ENCODE assay signal across 9 cellular contexts in the genomic region with DNA sequence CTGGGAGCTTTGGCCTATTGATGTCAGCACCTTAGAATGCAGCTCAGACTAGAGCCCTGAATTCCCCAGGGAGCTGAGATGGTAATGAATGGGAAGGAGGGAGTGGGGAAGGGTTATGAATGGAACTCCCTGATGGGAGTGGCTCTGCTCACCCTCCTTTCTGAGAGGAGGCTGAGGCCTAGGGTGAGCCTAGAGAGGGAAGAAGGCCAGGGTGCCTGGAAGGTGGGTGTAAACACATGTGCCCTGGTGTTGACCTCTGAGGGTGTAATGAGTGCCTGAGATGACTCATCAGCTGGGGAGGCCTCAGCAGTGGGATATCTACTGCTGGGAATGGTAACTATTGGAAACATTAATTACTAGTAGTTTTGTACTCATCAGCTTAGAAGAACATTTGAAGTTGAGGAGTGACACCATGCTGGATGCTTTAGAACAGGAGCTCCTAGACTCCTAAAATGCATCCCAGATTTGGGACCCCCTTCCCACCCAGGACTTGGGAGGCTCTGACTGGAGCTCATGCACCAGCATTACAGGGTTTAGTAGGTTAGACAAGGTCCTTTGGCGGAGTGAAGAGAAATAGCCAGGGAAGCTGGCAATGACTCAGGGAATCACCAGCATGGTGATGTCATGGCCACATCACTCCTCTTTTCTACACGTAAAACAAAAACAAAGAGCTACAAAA. TPM values are rescaled to one million over a fixed set of nuclear protein-coding genes. Genes with fewer than 3 reads are reported as not detected.
A peak's percentile ranks its signal among the peaks of the same experiment; 100 is the strongest.
DNase-seq lines count a peak whose midpoint lies in the region; ATAC-seq and TF ChIP-seq lines count a peak whose summit lies in the region.
"Had no signal": no experiment of that assay in that cellular context is flagged by ENCODE, and none has a peak within 500 bp of the region (broad histone marks: within the 10 kb centered on the region; RNA-seq: fewer than 3 reads in every experiment).

No MANE protein-coding gene starts in this region.

- dilution Hi-C loops in mammary epithelial cell (cut with HindIII; ENCODE audit: low sequenced_read_pairs) = no loop called here

- no peaks in the 10 kb centered on the region for H3K27me3 ChIP-seq in mammary epithelial cell (ENCODE audit: insufficient read depth, low read length)
- H3K27me3 ChIP-seq in left lung = no peaks in the 10 kb centered on the region
- H3K27me3 ChIP-seq in tibial artery = no peaks in the 10 kb centered on the region

- H3K27ac ChIP-seq in mammary epithelial cell (ENCODE audit: insufficient read depth, low read depth, low read length) (peak overlapping the region; percentile 69), left lung (peak overlapping the region; percentile 4 to 26), tibial artery (peak overlapping the region; percentile 35 to 39)
- H3K27ac ChIP-seq: C4-2B had no signal

- no peak overlapping the region for H3K9ac ChIP-seq in mammary epithelial cell (ENCODE audit: insufficient read depth, low read length)

- H3K4me3 ChIP-seq in mammary epithelial cell (replicated peaks in 1 of 3; ENCODE audit: insufficient read depth in 1 of 3, low read depth in 2 of 3, low read length in 3 of 3) (no peak overlapping the region), left lung (no peak overlapping the region), tibial artery (no peak overlapping the region)

- no peaks in the 10 kb centered on the region for H4K20me1 ChIP-seq in mammary epithelial cell (ENCODE audit: insufficient read depth, low read length)

- intact Hi-C loops in mammary epithelial cell (cut with micrococcal nuclease) = no loop called here
- intact Hi-C loops in left lung (cut with DNase I) = no loop called here
- intact Hi-C loops in tibial artery (cut with DNase I; ENCODE audit: low total_unique reads) = no loop called here

- H3K9me3 ChIP-seq in mammary epithelial cell (replicated peaks; ENCODE audit: insufficient read depth, low read length) = no peaks in the 10 kb centered on the region
- no peaks in the 10 kb centered on the region for H3K9me3 ChIP-seq in left lung
- no peaks in the 10 kb centered on the region for H3K9me3 ChIP-seq in tibial artery

- ATAC-seq in left lung (peak; percentile 82), GM19463 (IDR thresholded peaks at IDR 0.05; ENCODE audit: unreplicated experiment) (no peak), GM19023 (IDR thresholded peaks at IDR 0.05; ENCODE audit: unreplicated experiment) (no peak)

- CTCF ChIA-PET in mammary epithelial cell (lab: Charles Lee; ENCODE audit: low non-redundant PET) = no interaction called here

- peaks cover 41% of the 10 kb centered on the region for H3K4me1 ChIP-seq in mammary epithelial cell (ENCODE audit: insufficient read depth, low read length)
- H3K4me1 ChIP-seq in left lung = peaks cover 20 to 32% of the 10 kb centered on the region in 2 donors
- peaks cover 0 to 51% (median 35%) of the 10 kb centered on the region in 4 donors for H3K4me1 ChIP-seq in tibial artery

- in situ Hi-C loops in mammary epithelial cell (cut with MboI; ENCODE audit: low sequenced_read_pairs in 2 of 2) = no loop called here

- peaks cover 50% of the 10 kb centered on the region for H3K36me3 ChIP-seq in mammary epithelial cell (ENCODE audit: insufficient read depth, low read length)
- peaks cover 3 to 100% of the 10 kb centered on the region in 2 donors for H3K36me3 ChIP-seq in left lung
- H3K36me3 ChIP-seq in tibial artery = peaks cover 53 to 97% (median 83%) of the 10 kb centered on the region in 3 donors

- DNase-seq in NCI-H2029 (lab: John Stamatoyannopoulos, UW) (peak; percentile 6), NCI-H2029 treated with DMSO at 0.1 percent for 48 hours (lab: John Stamatoyannopoulos, UW) (no peak), NCI-H2227 (lab: John Stamatoyannopoulos, UW; ENCODE audit: unreplicated experiment) (peak; percentile 50), mammary epithelial cell (peak; percentile 90), left lung (peak in 1 of 2 donors; percentile 68), tibial artery (peak in 1 of 2 donors; percentile 40)

- TF ChIP-seq CTCF in mammary epithelial cell (conservative IDR thresholded peaks at IDR 0.05 in 1 of 2, IDR thresholded peaks at IDR 0.05 in 1 of 2; ENCODE audit: extremely low read depth in 1 of 2, insufficient read depth in 1 of 2, low read depth in 1 of 2, low read length in 2 of 2) = no peak
- TF ChIP-seq CTCF in left lung (IDR thresholded peaks at IDR 0.05) = no peak
- TF ChIP-seq CTCF in tibial artery (IDR thresholded peaks at IDR 0.05) = no peak

- WGBS in mammary epithelial cell (ENCODE audit: low coverage, missing lambda C conversion rate) = 67% methylated on average over 2 of the region's 2 CpGs

- BruUV-seq in mammary epithelial cell (replicated peaks; lab: Mats Ljungman, UMichigan) = no TSS peak

- peaks cover 7% of the 10 kb centered on the region for H3K79me2 ChIP-seq in mammary epithelial cell (ENCODE audit: insufficient read depth, low read length)

- H3K4me2 ChIP-seq in mammary epithelial cell (ENCODE audit: insufficient read depth, low read depth, low read length) = no peak overlapping the region

- H2AFZ ChIP-seq in mammary epithelial cell (ENCODE audit: low read depth, low read length) = no peak overlapping the region

RNA-seq across cellular contexts. Expression of a gene that starts 16.0 kb away (rescaled TPM):
- total RNA-seq in mammary epithelial cell = 10 to 100 TPM; 18.0 to 19.2 TPM
- polyA plus RNA-seq in mammary epithelial cell = 19.1 TPM
- 10.1 TPM for polyA minus RNA-seq in mammary epithelial cell
- total RNA-seq in left lung = 10 to 100 TPM; 15.4 to 16.9 TPM

RNA-seq across cellular contexts. Expression of a gene that starts 54.7 kb away (rescaled TPM):
- total RNA-seq in mammary epithelial cell (10 to 100 TPM; 14.2 to 20.2 TPM), left lung (10 to 100 TPM; 22.8 to 33.4 TPM)
- polyA plus RNA-seq in mammary epithelial cell = 24.5 TPM
- polyA minus RNA-seq in mammary epithelial cell = 19.8 TPM

Comparison
In these comparisons a context has a peak if more than half of its experiments do, and no peak if none do; other contexts are left out.
1. H3K27ac ChIP-seq: peak in every context shown above with its lines; median percentile 69 in mammary epithelial cell; 37 in tibial artery; 15 in left lung.